ENCODE assay signal across 1 cellular context in the genomic region with DNA sequence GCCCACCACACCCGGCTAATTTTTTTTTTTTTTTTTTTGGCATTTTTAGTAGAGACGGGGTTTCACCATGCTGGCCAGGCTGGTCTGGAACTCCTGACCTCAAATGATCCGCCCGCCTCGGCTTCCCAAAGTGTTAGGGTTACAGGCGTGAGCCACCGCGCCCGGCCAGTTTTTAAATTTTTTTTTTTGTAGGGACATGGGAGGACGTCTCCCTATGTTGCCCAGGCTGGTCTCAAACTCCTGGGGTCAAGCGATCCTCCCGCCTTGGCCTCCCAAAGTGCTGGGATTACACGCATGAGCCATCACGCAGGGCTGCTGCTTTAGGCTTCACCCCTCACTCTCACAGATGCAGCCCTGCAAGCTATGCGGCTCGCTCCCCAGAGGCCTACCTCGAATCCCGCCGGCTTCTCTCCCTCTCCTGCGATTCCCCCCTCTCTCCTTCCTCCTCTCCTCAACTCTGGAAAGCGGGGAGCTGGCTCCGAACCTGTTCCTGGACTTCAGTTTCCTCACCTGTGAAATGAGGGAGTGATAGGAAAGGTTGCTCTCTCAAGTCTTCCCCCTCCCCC.
TF ChIP-seq lines count a peak whose summit lies in the region.

No MANE protein-coding gene starts in this region.

TF ChIP-seq in GM12891, 5 proteins besides CTCF, POLR2A, EP300 and RAD21 (continued from another document):
- TF ChIP-seq TAF1 (IDR thresholded peaks at IDR 0.05; ENCODE audit: low read depth, low read length): no peak
